25 cellular contexts compared by ENCODE assay signal in the genomic region with DNA sequence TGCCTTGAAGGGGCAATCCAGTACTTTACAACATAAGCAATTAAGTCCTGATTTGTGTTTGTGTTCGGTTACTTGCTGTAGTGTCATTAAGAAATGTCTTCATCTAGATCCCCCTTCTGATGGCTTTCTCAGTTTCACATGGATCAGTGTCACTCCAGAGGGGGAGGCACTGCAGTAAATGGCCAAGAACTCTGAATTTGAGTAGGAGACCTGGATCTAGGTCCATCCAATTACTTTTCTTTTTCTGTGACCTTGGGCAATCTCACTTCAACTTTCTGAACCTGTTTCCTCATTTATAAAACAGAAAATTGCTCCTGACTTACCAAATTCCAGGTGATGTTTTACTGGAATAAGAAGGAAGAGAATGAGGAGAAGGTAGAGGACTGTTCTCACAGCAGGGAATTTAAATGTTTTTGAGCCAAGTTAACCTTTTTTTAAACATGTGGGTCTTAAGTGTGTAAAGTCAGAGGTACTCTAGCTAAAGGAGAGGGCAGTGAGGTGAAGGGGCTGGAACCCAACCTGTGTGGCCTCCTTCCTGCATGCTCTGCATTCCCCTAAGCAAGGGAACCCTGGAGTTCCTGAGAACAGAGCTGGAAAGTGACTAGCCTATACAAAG.
"Had no signal": no experiment of that assay in that cellular context is flagged by ENCODE, and none has a peak within 500 bp of the region (broad histone marks: within the 10 kb centered on the region; RNA-seq: fewer than 3 reads in every experiment).

No MANE protein-coding gene starts in this region.

- H3K9me3 Mint-ChIP-seq: activated B cell treated with CpG ODN at 0.5 μM for 24 hours; activated CD8-positive, alpha-beta T cell treated with anti-CD3 and anti-CD28 coated beads for 36 hours; activated T-helper 17 cell treated with anti-CD3 and anti-CD28 coated beads, Interleukin-2, amount 50 U/mL, for 72 hours had no signal

- H3K4me3 Mint-ChIP-seq: activated B cell treated with CpG ODN at 0.5 μM for 24 hours; activated CD8-positive, alpha-beta T cell treated with anti-CD3 and anti-CD28 coated beads for 36 hours; activated naive CD8-positive, alpha-beta T cell; activated T-cell treated with anti-CD3 and anti-CD28 coated beads, Interleukin-2, amount 50 U/mL, for 4 hours; activated T-helper 17 cell treated with anti-CD3 and anti-CD28 coated beads, Interleukin-2, amount 50 U/mL, for 72 hours had no signal

- H3K27me3 Mint-ChIP-seq: activated B cell treated with CpG ODN at 0.5 μM for 24 hours; activated CD8-positive, alpha-beta T cell treated with anti-CD3 and anti-CD28 coated beads for 36 hours; activated naive CD8-positive, alpha-beta T cell; activated T-helper 17 cell treated with anti-CD3 and anti-CD28 coated beads, Interleukin-2, amount 50 U/mL, for 72 hours had no signal

- H3K27me3 ChIP-seq: colonic mucosa had no signal

- H3K36me3 Mint-ChIP-seq: activated naive CD8-positive, alpha-beta T cell had no signal

- H3K4me1 Mint-ChIP-seq: activated B cell treated with CpG ODN at 0.5 μM for 24 hours; activated T-helper 17 cell treated with anti-CD3 and anti-CD28 coated beads, Interleukin-2, amount 50 U/mL, for 72 hours had no signal

- H3K27ac Mint-ChIP-seq: activated B cell treated with CpG ODN at 0.5 μM for 24 hours; activated CD8-positive, alpha-beta T cell treated with anti-CD3 and anti-CD28 coated beads for 36 hours; activated naive CD8-positive, alpha-beta T cell; activated T-helper 17 cell treated with anti-CD3 and anti-CD28 coated beads, Interleukin-2, amount 50 U/mL, for 72 hours had no signal

- H3K27ac ChIP-seq: colonic mucosa, VCaP had no signal

- H3K9me3 ChIP-seq: colonic mucosa had no signal

- H3K4me3 ChIP-seq: colonic mucosa had no signal

- H3K4me1 ChIP-seq: colonic mucosa had no signal

- DNase-seq: activated B cell treated with CpG ODN at 0.5 μM for 24 hours; activated CD4-positive, alpha-beta T cell treated with anti-CD3 and anti-CD28 coated beads for 48 hours; activated CD4-positive, alpha-beta T cell treated with anti-CD3 and anti-CD28 coated beads, Interleukin-2, amount 50 U/mL, for 1 hour; activated CD4-positive, alpha-beta T cell treated with anti-CD3 and anti-CD28 coated beads, Interleukin-2, amount 50 U/mL, for 48 hours; activated CD8-positive, alpha-beta memory T cell treated with anti-CD3 and anti-CD28 coated beads for 24 hours; activated CD8-positive, alpha-beta T cell treated with anti-CD3 and anti-CD28 coated beads for 36 hours; activated effector memory CD4-positive, alpha-beta T cell treated with Interleukin-2 at 50 U/mL for 16 hours; activated gamma-delta T cell treated with Interleukin-2 at 50 U/mL for 16 hours; activated naive CD4-positive, alpha-beta T cell treated with anti-CD3 and anti-CD28 coated beads, Interleukin-2, amount 50 U/mL, for 16 hours; activated naive CD4-positive, alpha-beta T cell treated with Interleukin-2 at 50 U/mL for 16 hours; activated T-cell treated with anti-CD3 and anti-CD28 coated beads, Interleukin-2, amount 50 U/mL, for 4 hours; amniotic stem cell; anterior cingulate cortex; caudate nucleus; cerebellar nuclear complex; colonic mucosa; effector CD8-positive, alpha-beta T cell; foreskin fibroblast; head of caudate nucleus; T-helper 2 cell had no signal

- ATAC-seq: activated CD4-positive, CD25-positive, alpha-beta regulatory T cell treated with anti-CD3 and anti-CD28 coated beads, Interleukin-2, amount 50 U/mL, for 24 hours; activated CD8-positive, alpha-beta T cell treated with anti-CD3 and anti-CD28 coated beads for 36 hours; activated T-cell treated with anti-CD3 and anti-CD28 coated beads, Interleukin-2, amount 50 U/mL, for 4 hours; activated T-helper 17 cell treated with anti-CD3 and anti-CD28 coated beads, Interleukin-2, amount 50 U/mL, for 72 hours; esophagus mucosa had no signal

- H3K36me3 ChIP-seq: colonic mucosa had no signal
